ENCODE assay signal across 5 cellular contexts in the genomic region with DNA sequence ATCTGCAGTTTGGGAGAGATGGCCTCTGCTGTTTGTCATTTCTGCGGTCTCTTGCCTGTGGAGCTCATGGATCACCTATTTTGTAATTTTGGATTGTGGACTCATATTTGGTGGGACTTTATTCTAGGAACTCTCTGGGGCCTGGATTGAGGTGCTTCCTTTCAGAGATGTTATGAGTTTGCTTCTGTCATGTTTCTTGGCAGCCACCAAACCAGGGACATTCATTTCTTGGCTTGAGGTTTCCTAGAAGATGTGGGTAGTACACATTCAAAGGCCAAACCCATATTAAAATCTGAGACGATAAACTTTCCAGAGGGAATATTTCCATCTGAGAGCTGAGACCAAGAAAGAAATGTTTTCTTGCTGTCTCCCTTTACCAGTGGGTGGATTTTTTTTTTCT. TPM values are rescaled to one million over a fixed set of nuclear protein-coding genes. Genes with fewer than 3 reads are reported as not detected.
"Had no signal": no experiment of that assay in that cellular context is flagged by ENCODE, and none has a peak within 500 bp of the region (broad histone marks: within the 10 kb centered on the region; RNA-seq: fewer than 3 reads in every experiment).

No MANE protein-coding gene starts in this region.

- H3K4me3 Mint-ChIP-seq: GM23338, H9 had no signal

- ATAC-seq: GM23338, K562 had no signal

- H2AFZ ChIP-seq: GM23338 had no signal

- DNase-seq: H9, HCEC 1CT, IMR-90 had no signal

- H3K4me3 ChIP-seq: GM23338, K562 had no signal

- H3K27ac Mint-ChIP-seq: GM23338, H9 had no signal

- H3K4me2 ChIP-seq: GM23338 had no signal

RNA-seq across cellular contexts. Expression of gene GADD45G, which starts 37.2 kb away (rescaled TPM):
- total RNA-seq: IMR-90 had no signal
